Comparison of ENCODE assay signal across 2 cellular contexts in genomic region chr20:63406617-63407245, GRCh38.
TF ChIP-seq lines count a peak whose summit lies in the region.

No MANE protein-coding gene starts in this region.

TF ChIP-seq in H1, 55 proteins besides CTCF, POLR2A, EP300 and RAD21:
- TF ChIP-seq FOSL1 (IDR thresholded peaks at IDR 0.05; ENCODE audit: insufficient read depth, low read depth, low read length) = 0 out of 2 replicates have a peak, but pooled peaks have one; percentile 13
- no peak for TF ChIP-seq CEBPB (IDR thresholded peaks at IDR 0.05; ENCODE audit: low read depth, low read length)
- TF ChIP-seq EGR1 (IDR thresholded peaks at IDR 0.05; ENCODE audit: borderline replicate concordance, low read depth, low read length) = peak; percentile 57; the same call in 1 of the 2 replicates

TF ChIP-seq in SK-N-SH, 30 proteins besides CTCF, POLR2A, EP300 and RAD21:
- TF ChIP-seq NFIC (IDR thresholded peaks at IDR 0.05; ENCODE audit: borderline replicate concordance) (no peak), SIN3A (IDR thresholded peaks at IDR 0.05; ENCODE audit: borderline replicate concordance, low read depth, low read length) (no peak), RFX5 (IDR thresholded peaks at IDR 0.05; ENCODE audit: low read length) (no peak), TAF1 (IDR thresholded peaks at IDR 0.05; ENCODE audit: borderline replicate concordance, low read depth, low read length) (no peak), IRF3 (IDR thresholded peaks at IDR 0.05; ENCODE audit: low read depth, low read length) (no peak), ELF1 (IDR thresholded peaks at IDR 0.05) (no peak), RCOR1 (IDR thresholded peaks at IDR 0.05; ENCODE audit: low read length) (no peak), MEF2A (IDR thresholded peaks at IDR 0.05; ENCODE audit: borderline replicate concordance, low read depth) (no peak), MXI1 (IDR thresholded peaks at IDR 0.05; ENCODE audit: low read depth, low read length) (no peak), JUND (IDR thresholded peaks at IDR 0.05) (no peak), REST (IDR thresholded peaks at IDR 0.05; ENCODE audit: low read depth, low read length) (no peak), ZBTB33 (IDR thresholded peaks at IDR 0.05; ENCODE audit: borderline replicate concordance, low read depth) (no peak), RXRA (IDR thresholded peaks at IDR 0.05; ENCODE audit: borderline replicate concordance, low read depth) (no peak), GABPA (IDR thresholded peaks at IDR 0.05; ENCODE audit: low read depth) (no peak), TEAD4 (IDR thresholded peaks at IDR 0.05; ENCODE audit: borderline replicate concordance, insufficient read depth) (no peak), USF1 (IDR thresholded peaks at IDR 0.05; ENCODE audit: borderline replicate concordance, low read depth) (no peak), NRF1 (IDR thresholded peaks at IDR 0.05; ENCODE audit: low read depth, low read length) (no peak), SMC3 (IDR thresholded peaks at IDR 0.05; ENCODE audit: low read depth, low read length) (no peak), FOXM1 (IDR thresholded peaks at IDR 0.05; ENCODE audit: low read depth) (no peak), YY1 (IDR thresholded peaks at IDR 0.05; ENCODE audit: low read depth) (no peak)
